In the genomic region with DNA sequence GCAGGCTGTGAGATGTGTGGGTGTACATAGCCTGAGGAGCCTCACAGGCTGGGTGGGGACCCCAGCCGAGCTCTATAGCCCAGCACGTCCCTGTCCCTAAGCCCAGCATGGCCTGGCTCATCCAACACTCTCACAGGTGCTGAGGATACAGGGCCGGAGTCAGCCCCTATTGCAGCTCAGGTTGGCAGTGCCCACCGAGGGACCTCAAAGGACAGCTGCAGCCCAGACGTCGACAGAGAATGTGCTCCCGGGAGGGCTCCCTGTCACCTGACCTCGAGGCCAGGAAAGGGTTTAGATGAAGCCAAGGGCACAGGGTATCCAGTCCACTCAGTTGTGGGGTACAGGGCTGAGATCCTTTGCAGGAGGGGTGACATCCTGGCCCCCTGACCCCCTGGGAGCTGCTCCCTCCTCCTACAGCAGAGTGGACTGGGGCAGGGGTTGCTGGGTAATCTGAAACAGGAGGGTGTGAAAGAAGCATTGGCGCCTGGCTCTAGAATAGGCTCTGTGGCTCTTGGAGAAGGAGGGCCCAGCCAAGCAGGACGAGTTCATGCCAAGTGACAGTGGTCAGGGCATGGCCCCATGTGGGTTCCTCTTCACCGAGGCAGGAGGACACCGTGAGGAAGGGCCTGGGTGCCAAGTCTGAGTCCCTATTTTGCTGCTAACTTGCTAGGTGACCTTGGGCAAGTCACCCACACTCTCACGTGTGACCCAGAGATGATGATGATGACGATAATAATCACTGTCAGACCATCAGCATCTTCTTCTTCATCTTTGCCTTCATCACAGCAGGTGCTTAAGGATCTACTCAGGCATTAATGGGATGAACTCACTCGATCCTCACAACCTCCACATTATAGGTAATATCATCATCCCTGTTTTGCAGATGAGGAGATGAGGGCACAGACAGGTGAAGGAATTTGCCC, we compare ENCODE assay signal across 22 cellular contexts.
"Had no signal": no experiment of that assay in that cellular context is flagged by ENCODE, and none has a peak within 500 bp of the region (broad histone marks: within the 10 kb centered on the region; RNA-seq: fewer than 3 reads in every experiment).

No MANE protein-coding gene starts in this region.

- H3K4me1 ChIP-seq: lower lobe of right lung, pancreas had no signal

- H3K4me3 ChIP-seq: coronary artery, lower lobe of right lung, pancreas, smooth muscle cell, suprapubic skin, vagina had no signal

- H3K27me3 ChIP-seq: pancreas, suprapubic skin, vagina had no signal

- DNase-seq: effector memory CD8-positive, alpha-beta T cell; hypothalamus; immature natural killer cell; islet precursor cell; left ventricle myocardium superior; lower lobe of right lung; naive thymus-derived CD8-positive, alpha-beta T cell; occipital lobe; retina; stimulated activated CD4-positive, alpha-beta T cell treated with anti-CD3 and anti-CD28 coated beads, Interleukin-12 subunit alpha, Interleukin-12 subunit beta, amount 100 ng/mL, for 4 hours; stimulated activated CD4-positive, alpha-beta T cell treated with anti-CD3 and anti-CD28 coated beads, Interleukin-1b, Interleukin-23, amount 100 ng/mL, for 48 hours; stimulated activated CD4-positive, alpha-beta T cell treated with anti-CD3 and anti-CD28 coated beads, Interleukin-4, amount 100 ng/mL, for 1 hour; stimulated activated CD8-positive, alpha-beta memory T cell treated with anti-CD3 and anti-CD28 coated beads, Interleukin-4, amount 100 ng/mL, for 48 hours; stimulated activated naive CD4-positive, alpha-beta T cell; trophoblast cell had no signal

- H3K4me1 Mint-ChIP-seq: immature natural killer cell; naive thymus-derived CD8-positive, alpha-beta T cell had no signal

- H3K4me2 ChIP-seq: smooth muscle cell had no signal

- ATAC-seq: effector memory CD8-positive, alpha-beta T cell; left ventricle myocardium superior; lower lobe of right lung; naive thymus-derived CD8-positive, alpha-beta T cell; pancreas; sciatic nerve had no signal

- H3K9me3 Mint-ChIP-seq: effector memory CD8-positive, alpha-beta T cell; immature natural killer cell; naive thymus-derived CD8-positive, alpha-beta T cell; stimulated activated naive CD8-positive, alpha-beta T cell treated with anti-CD3 and anti-CD28 coated beads, Interleukin-15, amount 100 ng/mL, for 72 hours had no signal

- H3K9me3 ChIP-seq: lower lobe of right lung, pancreas, suprapubic skin, vagina had no signal

- H3K36me3 Mint-ChIP-seq: naive thymus-derived CD8-positive, alpha-beta T cell had no signal

- H3K36me3 ChIP-seq: lower lobe of right lung, pancreas, suprapubic skin, vagina had no signal

- H3K27me3 Mint-ChIP-seq: effector memory CD8-positive, alpha-beta T cell; naive thymus-derived CD8-positive, alpha-beta T cell; stimulated activated naive CD8-positive, alpha-beta T cell treated with anti-CD3 and anti-CD28 coated beads, Interleukin-15, amount 100 ng/mL, for 72 hours had no signal

- H3K4me3 Mint-ChIP-seq: effector memory CD8-positive, alpha-beta T cell; immature natural killer cell; naive thymus-derived CD8-positive, alpha-beta T cell; stimulated activated naive CD8-positive, alpha-beta T cell treated with anti-CD3 and anti-CD28 coated beads, Interleukin-15, amount 100 ng/mL, for 72 hours had no signal

- H3K27ac ChIP-seq: coronary artery, lower lobe of right lung, pancreas, suprapubic skin, vagina had no signal

- H3K27ac Mint-ChIP-seq: immature natural killer cell had no signal
